In genomic region chr14:68549057-68549421, GRCh38 we compare ENCODE assay signal across 12 cellular contexts.
DNase-seq lines count a peak whose midpoint lies in the region; ATAC-seq, FAIRE-seq and TF ChIP-seq lines count a peak whose summit lies in the region.
"Had no signal": no experiment of that assay in that cellular context is flagged by ENCODE, and none has a peak within 500 bp of the region (broad histone marks: within the 10 kb centered on the region; RNA-seq: fewer than 3 reads in every experiment).

No MANE protein-coding gene starts in this region.

- no peaks in the 10 kb centered on the region for H3K9me3 ChIP-seq in H9 (ENCODE audit: control insufficient read depth, low read depth, low read length)
- no peaks in the 10 kb centered on the region for H3K9me3 ChIP-seq in astrocyte (ENCODE audit: insufficient read depth, low read depth, low read length)
- no peaks in the 10 kb centered on the region for H3K9me3 ChIP-seq in BE2C

- FAIRE-seq in astrocyte (lab: Jason Lieb, UNC) = no peak

- no peak overlapping the region for H2AK5ac ChIP-seq in H9 (ENCODE audit: insufficient read length, low read length)

- H4K20me1 ChIP-seq in H9 (ENCODE audit: control insufficient read depth, insufficient read depth, insufficient read length) = no peaks in the 10 kb centered on the region
- H4K20me1 ChIP-seq in astrocyte (ENCODE audit: insufficient read depth, low read length) = no peaks in the 10 kb centered on the region

- no peak overlapping the region for H2BK5ac ChIP-seq in H9 (ENCODE audit: insufficient read length, low read length)

- no peak overlapping the region for H4K91ac ChIP-seq in H9 (ENCODE audit: insufficient read length, low read depth, low read length)

- H3K18ac ChIP-seq in H9 (ENCODE audit: insufficient read length, low read depth, low read length) = no peak overlapping the region

- H4K5ac ChIP-seq in H9 (ENCODE audit: insufficient read length, low read depth, low read length) = no peak overlapping the region

- no peak overlapping the region for H3K14ac ChIP-seq in H9 (ENCODE audit: insufficient read depth, low read length)

- H3K4me3 ChIP-seq in astrocyte (ENCODE audit: insufficient read depth, low read depth, low read length) = no peak overlapping the region
- H3K4me3 ChIP-seq in BE2C (ENCODE audit: low read depth, low read length) = no peak overlapping the region

- H3K23me2 ChIP-seq in H9 (ENCODE audit: insufficient read length, low read depth, low read length, poor library complexity, severe bottlenecking) = no peaks in the 10 kb centered on the region

- no peak overlapping the region for H2BK20ac ChIP-seq in H9 (ENCODE audit: low read depth, low read length, poor library complexity, severe bottlenecking)

- H3K27ac ChIP-seq in H9 (ENCODE audit: insufficient read length, low read depth, low read length) = no peak overlapping the region
- peak overlapping the region; percentile 98 for H3K27ac ChIP-seq in astrocyte (ENCODE audit: low read depth, low read length)

- H3K27ac Mint-ChIP-seq in H9 (peak overlapping the region in 2 of 3 experiments; percentile 24 to 57; a peak in 4 of 7 replicates), astrocyte (ENCODE audit: unreplicated experiment) (peak overlapping the region; percentile 29)
- H3K27ac Mint-ChIP-seq: activated naive CD8-positive, alpha-beta T cell had no signal

- H3K4me3 Mint-ChIP-seq in H9 (peak overlapping the region in 1 of 2 experiments; percentile 22; a peak in 1 of 5 replicates), astrocyte (ENCODE audit: unreplicated experiment) (no peak overlapping the region)
- H3K4me3 Mint-ChIP-seq: activated naive CD8-positive, alpha-beta T cell; immature natural killer cell had no signal

- H3K9ac ChIP-seq in H9 (ENCODE audit: extremely low read depth, insufficient read length, low read length) = no peak overlapping the region
- peak overlapping the region; percentile 82 for H3K9ac ChIP-seq in astrocyte (ENCODE audit: low read length)

- H3K4me1 Mint-ChIP-seq in H9 = peaks cover 51 to 62% of the 10 kb centered on the region in 2 experiments
- H3K4me1 Mint-ChIP-seq in astrocyte (ENCODE audit: low read depth, unreplicated experiment) = peaks cover 35% of the 10 kb centered on the region

- H3K9me3 Mint-ChIP-seq in H9 = no peaks in the 10 kb centered on the region
- H3K9me3 Mint-ChIP-seq in astrocyte (ENCODE audit: unreplicated experiment) = no peaks in the 10 kb centered on the region

- WGBS in H9 (ENCODE audit: extremely low coverage, insufficient read length, low lambda C conversion rate) = no CpG with 5 or more reads among the region's 1 CpG

- H4K8ac ChIP-seq in H9 (replicated peaks; ENCODE audit: insufficient read length, low read depth, low read length) = no peak overlapping the region

- no peak overlapping the region for H2BK15ac ChIP-seq in H9 (ENCODE audit: low read depth, low read length)

- no peaks in the 10 kb centered on the region for H3K36me3 ChIP-seq in astrocyte (ENCODE audit: insufficient read depth, low read length)
- no peaks in the 10 kb centered on the region for H3K36me3 ChIP-seq in BE2C

- no peak overlapping the region for H3T11ph ChIP-seq in H9 (ENCODE audit: low read length)

- ATAC-seq in GM19455 (IDR thresholded peaks at IDR 0.05; ENCODE audit: unreplicated experiment) = no peak
- ATAC-seq in HG03095 (IDR thresholded peaks at IDR 0.05; ENCODE audit: unreplicated experiment) = no peak

- H3K4me2 ChIP-seq in H9 (ENCODE audit: insufficient read depth, insufficient read length, low read length) = no peak overlapping the region
- peak overlapping the region; percentile 78 for H3K4me2 ChIP-seq in astrocyte (ENCODE audit: low read length)

- no peaks in the 10 kb centered on the region; the same call in 1 of the 2 replicates for H3K27me3 ChIP-seq in H9 (ENCODE audit: insufficient read depth, low read length)
- no peaks in the 10 kb centered on the region for H3K27me3 ChIP-seq in astrocyte (ENCODE audit: insufficient read depth, low read length)
- H3K27me3 ChIP-seq in BE2C = no peaks in the 10 kb centered on the region

- DNase-seq in H9 (no peak), astrocyte (ENCODE audit: low read depth) (peak; percentile 84), iris pigment epithelial cell (ENCODE audit: low read depth) (peak; percentile 89), stromal cell of bone marrow (ENCODE audit: low read depth) (peak; percentile 59), GOT3 (lab: John Stamatoyannopoulos, UW) (no peak), BE2C (no peak)
- DNase-seq: GDM1; immature natural killer cell; stimulated activated CD4-positive, alpha-beta T cell treated with anti-CD3 and anti-CD28 coated beads, Interleukin-4, amount 100 ng/mL, for 24 hours had no signal

- TF ChIP-seq CTCF in H9 (conservative IDR thresholded peaks at IDR 0.05) (no peak), astrocyte (IDR thresholded peaks at IDR 0.05; ENCODE audit: insufficient read depth, low read depth, low read length) (no peak), BE2C (IDR thresholded peaks at IDR 0.05; ENCODE audit: low read depth, low read length) (no peak)

- H2AFZ ChIP-seq in H9 (ENCODE audit: low read length) (no peak overlapping the region), astrocyte (ENCODE audit: low read depth, low read length) (no peak overlapping the region)

- no peak overlapping the region for H2BK12ac ChIP-seq in H9 (ENCODE audit: insufficient read length, low read depth, low read length)

- H3K36me3 Mint-ChIP-seq in H9 (ENCODE audit: insufficient read depth in 1 of 3, low read depth in 3 of 3) (peaks cover 0 to 4% (median 0%) of the 10 kb centered on the region in 3 experiments; a peak in 1 of 7 replicates), astrocyte (ENCODE audit: low read depth, unreplicated experiment) (no peaks in the 10 kb centered on the region)

- no peaks in the 10 kb centered on the region for H3K79me1 ChIP-seq in H9 (ENCODE audit: insufficient read depth, low read depth, low read length, poor library complexity, severe bottlenecking)

- no peak overlapping the region for H3K4ac ChIP-seq in H9 (ENCODE audit: low read depth, low read length)

- H3K23ac ChIP-seq in H9 (ENCODE audit: insufficient read length, low read depth, low read length) = no peak overlapping the region

- peaks cover 13% of the 10 kb centered on the region; the same call in 1 of the 2 replicates for H3K4me1 ChIP-seq in H9 (ENCODE audit: insufficient read depth, low read length)
- H3K4me1 ChIP-seq in astrocyte (ENCODE audit: insufficient read depth, low read length) = peaks cover 46% of the 10 kb centered on the region
- H3K4me1 ChIP-seq in BE2C = no peaks in the 10 kb centered on the region

- no peaks in the 10 kb centered on the region for H3K79me2 ChIP-seq in H9 (ENCODE audit: insufficient read depth, low read length)
- no peaks in the 10 kb centered on the region for H3K79me2 ChIP-seq in astrocyte (ENCODE audit: insufficient read depth, low read length)

- H3K27me3 Mint-ChIP-seq in H9 (ENCODE audit: low read depth) (peaks cover 8% of the 10 kb centered on the region), astrocyte (ENCODE audit: low read depth, unreplicated experiment) (no peaks in the 10 kb centered on the region)
- H3K27me3 Mint-ChIP-seq: activated naive CD8-positive, alpha-beta T cell had no signal

- no peak overlapping the region for H2BK120ac ChIP-seq in H9 (ENCODE audit: low read depth, low read length, poor library complexity, severe bottlenecking)

- no peak overlapping the region for H3K56ac ChIP-seq in H9 (ENCODE audit: insufficient read length, low read depth, low read length)

Comparison
In these comparisons a context has a peak if more than half of its experiments do, and no peak if none do; other contexts are left out.
1. DNase-seq: peak in astrocyte (single experiment), iris pigment epithelial cell (single experiment) and stromal cell of bone marrow (single experiment); none in H9 (single experiment), GOT3 (single experiment) and BE2C (single experiment).